Comparison of ENCODE assay signal across 23 cellular contexts in genomic region chr20:23584434-23585199, GRCh38. TPM values are rescaled to one million over a fixed set of nuclear protein-coding genes. Genes with fewer than 3 reads are reported as not detected.
"Had no signal": no experiment of that assay in that cellular context is flagged by ENCODE, and none has a peak within 500 bp of the region (broad histone marks: within the 10 kb centered on the region; RNA-seq: fewer than 3 reads in every experiment).

No MANE protein-coding gene starts in this region.

- H3K27ac ChIP-seq: SK-N-MC, tibial nerve had no signal

- H3K4me3 ChIP-seq: SK-N-MC, tibial nerve had no signal

- H3K4me1 Mint-ChIP-seq: activated B cell treated with CpG ODN at 0.5 μM for 24 hours; activated CD4-positive, alpha-beta T cell treated with anti-CD3 and anti-CD28 coated beads, Interleukin-2, amount 10 ng/mL, durations not matched to agents 24 days and 14 days; activated naive CD8-positive, alpha-beta T cell treated with anti-CD3 and anti-CD28 coated beads for 36 hours; brain had no signal

- H3K36me3 Mint-ChIP-seq: activated naive CD8-positive, alpha-beta T cell treated with anti-CD3 and anti-CD28 coated beads for 36 hours; brain; natural killer cell treated with Interleukin-12 subunit alpha and Interleukin-12 subunit beta and Interleukin-15 and Interleukin-18, amount 100 ng/mL, for 72 hours had no signal

- ATAC-seq: right cardiac atrium had no signal

- H3K36me3 ChIP-seq: tibial nerve had no signal

- H3K4me1 ChIP-seq: tibial nerve had no signal

- H3K27ac Mint-ChIP-seq: activated B cell treated with CpG ODN at 0.5 μM for 24 hours; activated CD4-positive, alpha-beta T cell treated with anti-CD3 and anti-CD28 coated beads, Interleukin-2, amount 10 ng/mL, durations not matched to agents 24 days and 14 days; activated naive CD8-positive, alpha-beta T cell treated with anti-CD3 and anti-CD28 coated beads for 36 hours; brain; dendritic cell treated with granulocyte-macrophage colony-stimulating factor and Interleukin-4, amounts not matched to agents 40 ng/mL and 50 ng/mL, for 4 days; natural killer cell treated with Interleukin-12 subunit alpha and Interleukin-12 subunit beta and Interleukin-15 and Interleukin-18, amount 100 ng/mL, for 72 hours had no signal

- H3K9me3 Mint-ChIP-seq: activated CD4-positive, alpha-beta T cell treated with anti-CD3 and anti-CD28 coated beads, Interleukin-2, amount 10 ng/mL, durations not matched to agents 24 days and 14 days; dendritic cell treated with granulocyte-macrophage colony-stimulating factor and Interleukin-4, amounts not matched to agents 40 ng/mL and 50 ng/mL, for 4 days; natural killer cell treated with Interleukin-12 subunit alpha and Interleukin-12 subunit beta and Interleukin-15 and Interleukin-18, amount 100 ng/mL, for 72 hours had no signal

- H3K9me3 ChIP-seq: tibial nerve had no signal

- H3K27me3 ChIP-seq: tibial nerve had no signal

- H3K4me3 Mint-ChIP-seq: activated B cell treated with CpG ODN at 0.5 μM for 24 hours; activated CD4-positive, alpha-beta T cell treated with anti-CD3 and anti-CD28 coated beads, Interleukin-2, amount 10 ng/mL, durations not matched to agents 24 days and 14 days; activated naive CD8-positive, alpha-beta T cell treated with anti-CD3 and anti-CD28 coated beads for 36 hours; brain; dendritic cell treated with granulocyte-macrophage colony-stimulating factor and Interleukin-4, amounts not matched to agents 40 ng/mL and 50 ng/mL, for 4 days; natural killer cell treated with Interleukin-12 subunit alpha and Interleukin-12 subunit beta and Interleukin-15 and Interleukin-18, amount 100 ng/mL, for 72 hours had no signal

- DNase-seq: activated B cell treated with CpG ODN at 0.5 μM for 24 hours; activated CD4-positive, alpha-beta T cell treated with anti-CD3 and anti-CD28 coated beads, Interleukin-2, amount 10 ng/mL, durations not matched to agents 24 days and 14 days; activated gamma-delta T cell treated with Interleukin-2 at 50 U/mL for 16 hours; activated naive CD8-positive, alpha-beta T cell treated with anti-CD3 and anti-CD28 coated beads for 36 hours; cerebellar nuclear complex; effector memory CD4-positive, alpha-beta T cell; hippocampal formation; kidney glomerular epithelial cell; mesendoderm; nucleus accumbens; small intestine; stimulated activated CD4-positive, alpha-beta T cell treated with anti-CD3 and anti-CD28 coated beads, Interleukin-4, amount 100 ng/mL, for 4 hours; stimulated activated CD8-positive, alpha-beta memory T cell treated with anti-CD3 and anti-CD28 coated beads, Interleukin-4, amount 100 ng/mL, for 48 hours; stimulated activated naive CD4-positive, alpha-beta T cell treated with Interleukin-2 at 50 U/mL for 16 hours; substantia nigra; T-helper 1 cell had no signal

RNA-seq across cellular contexts. Expression of gene CST9L, which starts 16.3 kb away (rescaled TPM):
- total RNA-seq: activated B cell treated with CpG ODN at 0.5 μM for 24 hours; activated CD4-positive, alpha-beta T cell treated with anti-CD3 and anti-CD28 coated beads, Interleukin-2, amount 10 ng/mL, durations not matched to agents 24 days and 14 days; activated naive CD8-positive, alpha-beta T cell treated with anti-CD3 and anti-CD28 coated beads for 36 hours; liver; natural killer cell treated with Interleukin-12 subunit alpha and Interleukin-12 subunit beta and Interleukin-15 and Interleukin-18, amount 100 ng/mL, for 72 hours; right cardiac atrium; tibial nerve had no signal
- polyA plus RNA-seq: liver, right cardiac atrium, small intestine had no signal

RNA-seq across cellular contexts. Expression of gene CST9, which starts 21.1 kb away (rescaled TPM):
- total RNA-seq: activated B cell treated with CpG ODN at 0.5 μM for 24 hours; activated CD4-positive, alpha-beta T cell treated with anti-CD3 and anti-CD28 coated beads, Interleukin-2, amount 10 ng/mL, durations not matched to agents 24 days and 14 days; activated naive CD8-positive, alpha-beta T cell treated with anti-CD3 and anti-CD28 coated beads for 36 hours; liver; natural killer cell treated with Interleukin-12 subunit alpha and Interleukin-12 subunit beta and Interleukin-15 and Interleukin-18, amount 100 ng/mL, for 72 hours; right cardiac atrium had no signal
- polyA plus RNA-seq: liver, right cardiac atrium, small intestine had no signal

RNA-seq across cellular contexts. Expression of gene CST3, which starts 53.1 kb away (rescaled TPM):
- total RNA-seq: activated B cell treated with CpG ODN at 0.5 μM for 24 hours had no signal
